Comparison of ENCODE assay signal across 10 cellular contexts in genomic region chr12:31603546-31604009, GRCh38. TPM values are rescaled to one million over a fixed set of nuclear protein-coding genes. Genes with fewer than 3 reads are reported as not detected.
DNase-seq lines count a peak whose midpoint lies in the region; ATAC-seq, FAIRE-seq and TF ChIP-seq lines count a peak whose summit lies in the region.
"Had no signal": no experiment of that assay in that cellular context is flagged by ENCODE, and none has a peak within 500 bp of the region (broad histone marks: within the 10 kb centered on the region; RNA-seq: fewer than 3 reads in every experiment).

No MANE protein-coding gene starts in this region.

- POLR2A ChIA-PET in SK-N-SH (lab: Yijun Ruan, JAX) = no interaction called here

- no peaks in the 10 kb centered on the region for H4K20me1 ChIP-seq in SK-N-SH (ENCODE audit: insufficient read depth)

- CTCF ChIA-PET in SK-N-SH (lab: Yijun Ruan, JAX) = no interaction called here

- peak overlapping the region; percentile 82 for H3K27ac Mint-ChIP-seq in stimulated activated memory B cell treated with anti-CD40 and anti-IgM and Interleukin-4, amounts not matched to agents 10 μg/mL and 1 μg/mL and 100 μg/mL, for 72 hours

- H3K36me3 Mint-ChIP-seq in stimulated activated memory B cell treated with anti-CD40 and anti-IgM and Interleukin-4, amounts not matched to agents 10 μg/mL and 1 μg/mL and 100 μg/mL, for 72 hours = peaks cover 10% of the 10 kb centered on the region

- H3K4me2 ChIP-seq in SK-N-SH = no peak overlapping the region

- H3K9me3 Mint-ChIP-seq in stimulated activated memory B cell treated with anti-CD40 and anti-IgM and Interleukin-4, amounts not matched to agents 10 μg/mL and 1 μg/mL and 100 μg/mL, for 72 hours = peaks cover 10% of the 10 kb centered on the region

- no peaks in the 10 kb centered on the region for H3K27me3 ChIP-seq in SK-N-SH (ENCODE audit: insufficient read depth)

- H3K4me1 ChIP-seq in SK-N-SH (ENCODE audit: control insufficient read depth in 1 of 2, insufficient read depth in 2 of 2, low read depth in 1 of 2, low read length in 1 of 2) = no peaks in the 10 kb centered on the region; a peak in 1 of 4 replicates

- H3K36me3 ChIP-seq in SK-N-SH (replicated peaks in 1 of 2; ENCODE audit: control insufficient read depth in 1 of 2, insufficient read depth in 2 of 2, low read length in 1 of 2) = peaks cover 0 to 11% of the 10 kb centered on the region in 2 experiments
- H3K36me3 ChIP-seq: left ventricle myocardium inferior had no signal

- H3K9me2 ChIP-seq in SK-N-SH = no peaks in the 10 kb centered on the region

- DNase-seq in GM19239 (ENCODE audit: insufficient read length, low spot score) (no peak), Right ventricle myocardium inferior (ENCODE audit: missing footprints) (no peak), SK-N-SH (no peak), SW 1271 (lab: John Stamatoyannopoulos, UW) (no peak)
- DNase-seq: left ventricle myocardium inferior, NCI-H146, SIG-M5 had no signal

- H3K4me3 Mint-ChIP-seq in stimulated activated memory B cell treated with anti-CD40 and anti-IgM and Interleukin-4, amounts not matched to agents 10 μg/mL and 1 μg/mL and 100 μg/mL, for 72 hours = peak overlapping the region; percentile 62

- H3K9ac ChIP-seq in SK-N-SH = no peak overlapping the region

- no peak overlapping the region for H2AFZ ChIP-seq in SK-N-SH (ENCODE audit: low read depth)

- FAIRE-seq in GM19239 (lab: Jason Lieb, UNC) = peak; percentile 98

- 97% methylated on average over 3 of the region's 3 CpGs for WGBS in SK-N-SH (ENCODE audit: low lambda C conversion rate)

- H3K9me3 ChIP-seq in SK-N-SH = 0 out of 2 replicates have a peak, but pooled peaks cover 6% of the 10 kb centered on the region

- TF ChIP-seq EP300 in SK-N-SH (IDR thresholded peaks at IDR 0.05; ENCODE audit: borderline replicate concordance in 1 of 2, low read depth in 1 of 2, low read length in 1 of 2) = no peak

- no peak for TF ChIP-seq RAD21 in SK-N-SH (IDR thresholded peaks at IDR 0.05; ENCODE audit: low read length)

- intact Hi-C loops in Right ventricle myocardium inferior (cut with DNase I) = no loop called here

- peaks cover 44% of the 10 kb centered on the region for H3K4me1 Mint-ChIP-seq in stimulated activated memory B cell treated with anti-CD40 and anti-IgM and Interleukin-4, amounts not matched to agents 10 μg/mL and 1 μg/mL and 100 μg/mL, for 72 hours

- H3K27me3 Mint-ChIP-seq in stimulated activated memory B cell treated with anti-CD40 and anti-IgM and Interleukin-4, amounts not matched to agents 10 μg/mL and 1 μg/mL and 100 μg/mL, for 72 hours = no peaks in the 10 kb centered on the region

- no peak overlapping the region for H3K4me3 ChIP-seq in SK-N-SH (ENCODE audit: low read depth in 2 of 2, low read length in 1 of 2)
- H3K4me3 ChIP-seq: left ventricle myocardium inferior had no signal

- ATAC-seq in HG02610 (IDR thresholded peaks at IDR 0.05; ENCODE audit: unreplicated experiment) = peak; percentile 97
- ATAC-seq in HG03442 (IDR thresholded peaks at IDR 0.05; ENCODE audit: unreplicated experiment) = peak; percentile 93
- ATAC-seq in stimulated activated memory B cell treated with anti-CD40 and anti-IgM and Interleukin-4, amounts not matched to agents 10 μg/mL and 1 μg/mL and 100 μg/mL, for 72 hours = peak; percentile 97
- ATAC-seq in Right ventricle myocardium inferior = no peak

- no peaks in the 10 kb centered on the region for H3K79me2 ChIP-seq in SK-N-SH (ENCODE audit: insufficient read depth)

- H3F3A ChIP-seq in SK-N-SH (replicated peaks; ENCODE audit: insufficient read depth) = peaks cover 3% of the 10 kb centered on the region

- no peak for TF ChIP-seq CTCF in SK-N-SH (IDR thresholded peaks at IDR 0.05)

- no peak overlapping the region for H3K27ac ChIP-seq in SK-N-SH (ENCODE audit: low read depth in 2 of 2, low read length in 1 of 2)
- H3K27ac ChIP-seq: left ventricle myocardium inferior had no signal

TF ChIP-seq in SK-N-SH, 30 proteins besides CTCF, POLR2A, EP300 and RAD21:
- TF ChIP-seq CHD2 (IDR thresholded peaks at IDR 0.05; ENCODE audit: low read length, partially characterized antibody) = no peak
- TF ChIP-seq TEAD4 (IDR thresholded peaks at IDR 0.05; ENCODE audit: borderline replicate concordance, insufficient read depth) = no peak
- TF ChIP-seq TCF12 (IDR thresholded peaks at IDR 0.05) = no peak
- TF ChIP-seq, protein P1, sequence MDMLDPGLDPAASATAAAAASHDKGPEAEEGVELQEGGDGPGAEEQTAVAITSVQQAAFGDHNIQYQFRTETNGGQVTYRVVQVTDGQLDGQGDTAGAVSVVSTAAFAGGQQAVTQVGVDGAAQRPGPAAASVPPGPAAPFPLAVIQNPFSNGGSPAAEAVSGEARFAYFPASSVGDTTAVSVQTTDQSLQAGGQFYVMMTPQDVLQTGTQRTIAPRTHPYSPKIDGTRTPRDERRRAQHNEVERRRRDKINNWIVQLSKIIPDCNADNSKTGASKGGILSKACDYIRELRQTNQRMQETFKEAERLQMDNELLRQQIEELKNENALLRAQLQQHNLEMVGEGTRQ (IDR thresholded peaks at IDR 0.05; ENCODE audit: borderline replicate concordance, low read depth, low read length) = no peak
- no peak for TF ChIP-seq ELF1 (IDR thresholded peaks at IDR 0.05)
- TF ChIP-seq, protein P2, sequence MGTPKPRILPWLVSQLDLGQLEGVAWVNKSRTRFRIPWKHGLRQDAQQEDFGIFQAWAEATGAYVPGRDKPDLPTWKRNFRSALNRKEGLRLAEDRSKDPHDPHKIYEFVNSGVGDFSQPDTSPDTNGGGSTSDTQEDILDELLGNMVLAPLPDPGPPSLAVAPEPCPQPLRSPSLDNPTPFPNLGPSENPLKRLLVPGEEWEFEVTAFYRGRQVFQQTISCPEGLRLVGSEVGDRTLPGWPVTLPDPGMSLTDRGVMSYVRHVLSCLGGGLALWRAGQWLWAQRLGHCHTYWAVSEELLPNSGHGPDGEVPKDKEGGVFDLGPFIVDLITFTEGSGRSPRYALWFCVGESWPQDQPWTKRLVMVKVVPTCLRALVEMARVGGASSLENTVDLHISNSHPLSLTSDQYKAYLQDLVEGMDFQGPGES (IDR thresholded peaks at IDR 0.05; ENCODE audit: low read depth, low read length) = no peak
- TF ChIP-seq, protein P3, sequence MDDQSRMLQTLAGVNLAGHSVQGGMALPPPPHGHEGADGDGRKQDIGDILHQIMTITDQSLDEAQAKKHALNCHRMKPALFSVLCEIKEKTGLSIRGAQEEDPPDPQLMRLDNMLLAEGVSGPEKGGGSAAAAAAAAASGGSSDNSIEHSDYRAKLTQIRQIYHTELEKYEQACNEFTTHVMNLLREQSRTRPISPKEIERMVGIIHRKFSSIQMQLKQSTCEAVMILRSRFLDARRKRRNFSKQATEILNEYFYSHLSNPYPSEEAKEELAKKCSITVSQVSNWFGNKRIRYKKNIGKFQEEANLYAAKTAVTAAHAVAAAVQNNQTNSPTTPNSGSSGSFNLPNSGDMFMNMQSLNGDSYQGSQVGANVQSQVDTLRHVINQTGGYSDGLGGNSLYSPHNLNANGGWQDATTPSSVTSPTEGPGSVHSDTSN (IDR thresholded peaks at IDR 0.05) = no peak
- no peak for TF ChIP-seq FOXM1 (IDR thresholded peaks at IDR 0.05; ENCODE audit: low read depth)
- no peak for TF ChIP-seq TAF1 (IDR thresholded peaks at IDR 0.05; ENCODE audit: borderline replicate concordance, low read depth, low read length)

RNA-seq across cellular contexts. Expression of gene DENND5B, which starts 12.6 kb away (rescaled TPM):
- 37.1 TPM for total RNA-seq in Right ventricle myocardium inferior
- polyA plus RNA-seq in SK-N-SH (2012; rRNA removed) = 5.3 and 9.0 TPM in 2 replicates
- polyA plus RNA-seq in SK-N-SH (2012; cell fraction: cytosol; rRNA removed) = 7.7 and 8.5 TPM in 2 replicates
- polyA plus RNA-seq in SK-N-SH (2012; cell fraction: nucleus; rRNA removed) = 4.4 and 8.2 TPM in 2 replicates

RNA-seq across cellular contexts. Expression of gene ETFBKMT, which starts 55.9 kb away (rescaled TPM):
- 6.4 TPM for total RNA-seq in Right ventricle myocardium inferior
- polyA plus RNA-seq in SK-N-SH (2012; rRNA removed) = 1.3 and 1.6 TPM in 2 replicates
- 1.9 and 2.1 TPM in 2 replicates for polyA plus RNA-seq in SK-N-SH (2012; cell fraction: cytosol; rRNA removed)
- polyA plus RNA-seq in SK-N-SH (2012; cell fraction: nucleus; rRNA removed) = 1.3 and 1.4 TPM in 2 replicates
